In the genomic region with DNA sequence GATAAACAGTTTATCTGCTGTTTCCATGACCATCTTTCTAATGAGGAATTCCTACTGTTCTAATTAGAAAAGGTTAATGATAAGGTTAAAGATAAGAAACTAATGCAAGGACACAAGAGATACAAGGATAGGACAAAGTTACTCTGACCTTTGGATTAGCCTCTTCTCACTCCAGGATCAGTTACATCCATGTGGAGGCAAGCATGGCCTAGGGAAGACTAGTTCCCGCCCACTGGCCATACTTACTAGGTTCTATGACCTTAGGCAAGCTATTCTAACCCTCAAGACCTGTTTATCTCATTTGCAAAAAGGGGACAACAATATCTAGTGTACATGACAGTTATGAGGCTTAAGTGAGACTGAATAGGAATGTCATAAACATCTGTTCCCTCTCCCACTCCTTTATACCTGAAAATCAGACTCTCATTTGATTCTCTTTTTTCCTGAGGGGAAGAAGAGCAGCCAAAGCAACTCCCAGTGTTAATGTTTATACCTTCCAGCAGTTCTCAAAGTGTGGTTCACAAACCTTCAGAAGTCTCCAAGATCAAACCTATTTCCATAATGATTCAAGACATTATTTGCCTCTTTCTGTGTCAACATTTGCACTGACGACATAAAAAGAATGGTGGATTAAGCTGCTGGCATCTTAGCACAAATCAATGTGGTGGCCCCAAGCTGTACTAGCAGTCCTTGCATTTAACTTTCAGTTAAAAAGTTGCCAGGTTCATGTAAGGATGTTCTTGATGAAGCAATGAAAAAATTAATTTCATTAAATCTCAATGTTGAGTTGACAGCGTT, we compare ENCODE assay signal across 22 cellular contexts.
DNase-seq lines count a peak whose midpoint lies in the region; ATAC-seq, FAIRE-seq and TF ChIP-seq lines count a peak whose summit lies in the region.
"Had no signal": no experiment of that assay in that cellular context is flagged by ENCODE, and none has a peak within 500 bp of the region (broad histone marks: within the 10 kb centered on the region; RNA-seq: fewer than 3 reads in every experiment).

No MANE protein-coding gene starts in this region.

- POLR2A ChIA-PET in HEK293 (lab: Yijun Ruan, JAX) (no interaction called here), WTC11 (lab: Charles Lee) (no interaction called here)

- no peaks in the 10 kb centered on the region for H3K27me3 ChIP-seq in pancreas
- H3K27me3 ChIP-seq in smooth muscle cell (ENCODE audit: low read depth), result no peaks in the 10 kb centered on the region

- H2AFZ ChIP-seq in smooth muscle cell (ENCODE audit: low read depth), result no peak overlapping the region

- 47 to 52% methylated on average over 3 of the region's 3 CpGs for WGBS in pancreas, 2 donors
- 98% methylated on average over 3 of the region's 3 CpGs for WGBS in smooth muscle cell (ENCODE audit: low lambda C conversion rate)

- no peak overlapping the region for H3K4me2 ChIP-seq in smooth muscle cell

- no peaks in the 10 kb centered on the region for H3K9me3 Mint-ChIP-seq in WTC11
- H3K9me3 Mint-ChIP-seq: HFFc6 had no signal

- no peak for FAIRE-seq in pancreas (lab: Jason Lieb, UNC)
- FAIRE-seq: A204.1, GM12892 had no signal

- H3K27me3 Mint-ChIP-seq in WTC11 (ENCODE audit: low read depth), result no peaks in the 10 kb centered on the region

- H3K9ac ChIP-seq in smooth muscle cell (ENCODE audit: low read depth), result no peak overlapping the region

- TF ChIP-seq CTCF in HEK293 (tag by site-specific recombination; IDR thresholded peaks at IDR 0.05) (no peak), WTC11 (IDR thresholded peaks at IDR 0.05) (no peak), pancreas (IDR thresholded peaks at IDR 0.05) (no peak), smooth muscle cell (IDR thresholded peaks at IDR 0.05; ENCODE audit: borderline replicate concordance, insufficient read depth, poor library complexity, severe bottlenecking) (no peak)

- H3K9me3 ChIP-seq in HEK293 (ENCODE audit: control insufficient read depth, insufficient read depth, low read depth, low read length) (no peaks in the 10 kb centered on the region), pancreas (no peaks in the 10 kb centered on the region), smooth muscle cell (replicated peaks; ENCODE audit: low read depth) (no peaks in the 10 kb centered on the region)

- H3K36me3 Mint-ChIP-seq in WTC11, result no peaks in the 10 kb centered on the region

- no peaks in the 10 kb centered on the region for H3K36me3 ChIP-seq in HEK293 (ENCODE audit: control insufficient read depth in 2 of 2, insufficient read depth in 1 of 2, low read length in 2 of 2)
- no peaks in the 10 kb centered on the region for H3K36me3 ChIP-seq in pancreas
- H3K36me3 ChIP-seq in smooth muscle cell (ENCODE audit: low read depth), result no peaks in the 10 kb centered on the region

- H3K27ac ChIP-seq in HEK293 (ENCODE audit: extremely low read depth, low read depth, low read length), result no peak overlapping the region
- peak overlapping the region in 2 of 4 donors; percentile 13 to 14 for H3K27ac ChIP-seq in pancreas
- H3K27ac ChIP-seq in smooth muscle cell (ENCODE audit: low read depth), result no peak overlapping the region
- H3K27ac ChIP-seq: C4-2B had no signal

- H3K4me1 Mint-ChIP-seq in WTC11, result peaks cover 15% of the 10 kb centered on the region

- intact Hi-C loops in pancreas (cut with DNase I), result no loop called here

- peaks cover 89% of the 10 kb centered on the region for H3K79me2 ChIP-seq in smooth muscle cell (ENCODE audit: low read depth)

- ATAC-seq in WTC11, result peak; percentile 44
- ATAC-seq in pancreas, result peak; percentile 36 to 59 (median 50)
- ATAC-seq: Panc1 had no signal

- H3K4me1 ChIP-seq in HEK293 (ENCODE audit: control insufficient read depth, insufficient read depth, low read length) (peaks cover 7% of the 10 kb centered on the region; the same call in 1 of the 2 replicates), pancreas (peaks cover 14 to 30% (median 27%) of the 10 kb centered on the region in 3 donors), smooth muscle cell (ENCODE audit: low read depth) (peaks cover 3% of the 10 kb centered on the region)

- H3K27ac Mint-ChIP-seq in WTC11, result peak overlapping the region; percentile 21
- H3K27ac Mint-ChIP-seq: HFFc6 had no signal

- no peak overlapping the region for H3K4me3 Mint-ChIP-seq in WTC11
- H3K4me3 Mint-ChIP-seq: HFFc6 had no signal

- H4K20me1 ChIP-seq in smooth muscle cell (ENCODE audit: low read depth), result peaks cover 97% of the 10 kb centered on the region

- H3K4me3 ChIP-seq in HEK293 (ENCODE audit: low read depth, low read length), result no peak overlapping the region
- no peak overlapping the region for H3K4me3 ChIP-seq in pancreas
- H3K4me3 ChIP-seq in smooth muscle cell, result no peak overlapping the region

- peak; percentile 55 for DNase-seq in NCI-H82 (lab: John Stamatoyannopoulos, UW)
- DNase-seq in NCI-H82 treated with DMSO at 0.1 percent for 48 hours (lab: John Stamatoyannopoulos, UW; ENCODE audit: unreplicated experiment), result no peak
- DNase-seq in WTC11 (ENCODE audit: low spot score), result no peak
- DNase-seq in pancreas, result no peak
- DNase-seq in iPS-NIHi11 (ENCODE audit: low spot score), result no peak
- DNase-seq in smooth muscle cell (lab: John Stamatoyannopoulos, UW; ENCODE audit: unreplicated experiment), result no peak
- DNase-seq in NK-92 treated with Interleukin-12 subunit alpha and Interleukin-12 subunit beta, amount 100 ng/mL, for 24 hours (lab: John Stamatoyannopoulos, UW), result no peak
- DNase-seq: DMS79 treated with DMSO at 0.1 percent for 48 hours, GDM1, GOT3, HFFc6, Karpas-422, NCI-H1417, NCI-H2081, NCI-H2227 treated with DMSO at 0.1 percent for 48 hours, NCI-H524 treated with DMSO at 0.1 percent for 48 hours, Right ventricle myocardium superior had no signal

- CTCF ChIA-PET in HEK293 (lab: Yijun Ruan, JAX) (interaction anchor here (0.6 kb wide), 1 partner anchor 1166 kb away, joined by 3 read pairs; no protein-coding TSS in a partner anchor), WTC11 (lab: Charles Lee) (no interaction called here)

- no peaks in the 10 kb centered on the region for H3F3A ChIP-seq in smooth muscle cell (ENCODE audit: low read depth)

TF ChIP-seq in HEK293, 187 proteins besides CTCF, POLR2A, EP300 and RAD21:
- TF ChIP-seq, protein P1, sequence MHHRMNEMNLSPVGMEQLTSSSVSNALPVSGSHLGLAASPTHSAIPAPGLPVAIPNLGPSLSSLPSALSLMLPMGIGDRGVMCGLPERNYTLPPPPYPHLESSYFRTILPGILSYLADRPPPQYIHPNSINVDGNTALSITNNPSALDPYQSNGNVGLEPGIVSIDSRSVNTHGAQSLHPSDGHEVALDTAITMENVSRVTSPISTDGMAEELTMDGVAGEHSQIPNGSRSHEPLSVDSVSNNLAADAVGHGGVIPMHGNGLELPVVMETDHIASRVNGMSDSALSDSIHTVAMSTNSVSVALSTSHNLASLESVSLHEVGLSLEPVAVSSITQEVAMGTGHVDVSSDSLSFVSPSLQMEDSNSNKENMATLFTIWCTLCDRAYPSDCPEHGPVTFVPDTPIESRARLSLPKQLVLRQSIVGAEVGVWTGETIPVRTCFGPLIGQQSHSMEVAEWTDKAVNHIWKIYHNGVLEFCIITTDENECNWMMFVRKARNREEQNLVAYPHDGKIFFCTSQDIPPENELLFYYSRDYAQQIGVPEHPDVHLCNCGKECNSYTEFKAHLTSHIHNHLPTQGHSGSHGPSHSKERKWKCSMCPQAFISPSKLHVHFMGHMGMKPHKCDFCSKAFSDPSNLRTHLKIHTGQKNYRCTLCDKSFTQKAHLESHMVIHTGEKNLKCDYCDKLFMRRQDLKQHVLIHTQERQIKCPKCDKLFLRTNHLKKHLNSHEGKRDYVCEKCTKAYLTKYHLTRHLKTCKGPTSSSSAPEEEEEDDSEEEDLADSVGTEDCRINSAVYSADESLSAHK (tag by site-specific recombination; IDR thresholded peaks at IDR 0.05), result no peak
- TF ChIP-seq ZFHX2 (tag by site-specific recombination; conservative IDR thresholded peaks at IDR 0.05), result 0 out of 2 replicates have a peak, but pooled peaks have one; percentile 6

TF ChIP-seq in WTC11, 78 proteins besides CTCF, POLR2A, EP300 and RAD21 (continues in another document):
- TF ChIP-seq, protein P2, sequence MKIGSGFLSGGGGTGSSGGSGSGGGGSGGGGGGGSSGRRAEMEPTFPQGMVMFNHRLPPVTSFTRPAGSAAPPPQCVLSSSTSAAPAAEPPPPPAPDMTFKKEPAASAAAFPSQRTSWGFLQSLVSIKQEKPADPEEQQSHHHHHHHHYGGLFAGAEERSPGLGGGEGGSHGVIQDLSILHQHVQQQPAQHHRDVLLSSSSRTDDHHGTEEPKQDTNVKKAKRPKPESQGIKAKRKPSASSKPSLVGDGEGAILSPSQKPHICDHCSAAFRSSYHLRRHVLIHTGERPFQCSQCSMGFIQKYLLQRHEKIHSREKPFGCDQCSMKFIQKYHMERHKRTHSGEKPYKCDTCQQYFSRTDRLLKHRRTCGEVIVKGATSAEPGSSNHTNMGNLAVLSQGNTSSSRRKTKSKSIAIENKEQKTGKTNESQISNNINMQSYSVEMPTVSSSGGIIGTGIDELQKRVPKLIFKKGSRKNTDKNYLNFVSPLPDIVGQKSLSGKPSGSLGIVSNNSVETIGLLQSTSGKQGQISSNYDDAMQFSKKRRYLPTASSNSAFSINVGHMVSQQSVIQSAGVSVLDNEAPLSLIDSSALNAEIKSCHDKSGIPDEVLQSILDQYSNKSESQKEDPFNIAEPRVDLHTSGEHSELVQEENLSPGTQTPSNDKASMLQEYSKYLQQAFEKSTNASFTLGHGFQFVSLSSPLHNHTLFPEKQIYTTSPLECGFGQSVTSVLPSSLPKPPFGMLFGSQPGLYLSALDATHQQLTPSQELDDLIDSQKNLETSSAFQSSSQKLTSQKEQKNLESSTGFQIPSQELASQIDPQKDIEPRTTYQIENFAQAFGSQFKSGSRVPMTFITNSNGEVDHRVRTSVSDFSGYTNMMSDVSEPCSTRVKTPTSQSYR (CRISPR knock-in tag; IDR thresholded peaks at IDR 0.05), result no peak
- no peak for TF ChIP-seq CREB1 (CRISPR knock-in tag; IDR thresholded peaks at IDR 0.05)
- TF ChIP-seq JAZF1 (CRISPR knock-in tag; IDR thresholded peaks at IDR 0.05), result no peak
- TF ChIP-seq MXD4 (CRISPR knock-in tag; IDR thresholded peaks at IDR 0.05; ENCODE audit: borderline replicate concordance), result no peak
